ENCODE assay signal across 8 cellular contexts in genomic region chr15:89893027-89893426, GRCh38. TPM values are rescaled to one million over a fixed set of nuclear protein-coding genes. Genes with fewer than 3 reads are reported as not detected.
DNase-seq lines count a peak whose midpoint lies in the region; ATAC-seq, FAIRE-seq and TF ChIP-seq lines count a peak whose summit lies in the region.

No MANE protein-coding gene starts in this region.

- H3K4me1 ChIP-seq in HepG2 (ENCODE audit: insufficient read depth, low read length) (peaks cover 15% of the 10 kb centered on the region; the same call in 1 of the 2 replicates), upper lobe of right lung (peaks cover 12% of the 10 kb centered on the region)

- TF ChIP-seq RAD21 in HepG2 (CRISPR knock-in tag; IDR thresholded peaks at IDR 0.05), result no peak

- no peaks in the 10 kb centered on the region for H3K9me3 Mint-ChIP-seq in activated naive CD4-positive, alpha-beta T cell treated with anti-CD3 and anti-CD28 coated beads, Interleukin-2, amount 10 ng/mL, durations not matched to agents 7 days and 5 days

- TF ChIP-seq EP300 in HepG2 (IDR thresholded peaks at IDR 0.05; ENCODE audit: low read depth in 2 of 2, low read length in 2 of 2) (no peak), HepG2 (CRISPR knock-in tag; IDR thresholded peaks at IDR 0.05; ENCODE audit: borderline replicate concordance) (no peak)

- TF ChIP-seq CTCF in HepG2 (CRISPR knock-in tag; IDR thresholded peaks at IDR 0.05), result no peak
- no peak for TF ChIP-seq CTCF in upper lobe of right lung (IDR thresholded peaks at IDR 0.05)

- H3K9ac ChIP-seq in HepG2 (ENCODE audit: insufficient read depth, low read depth, low read length), result peak overlapping the region; percentile 87

- no peak for TF ChIP-seq POLR2A in HepG2 (IDR thresholded peaks at IDR 0.05; ENCODE audit: insufficient read depth in 1 of 2, low read depth in 2 of 2, low read length in 2 of 2)

- intact Hi-C loops in HepG2 (cut with micrococcal nuclease; ENCODE audit: unreplicated experiment), result no loop called here
- intact Hi-C loops in upper lobe of right lung (cut with DNase I), result no loop called here

- no peak for FAIRE-seq in HepG2 (lab: Jason Lieb, UNC)

- CTCF ChIA-PET in activated naive CD4-positive, alpha-beta T cell treated with anti-CD3 and anti-CD28 coated beads, Interleukin-2, amount 10 ng/mL, durations not matched to agents 7 days and 5 days (lab: Charles Lee), result no interaction called here
- CTCF ChIA-PET in HepG2 (lab: Yijun Ruan, JAX; ENCODE audit: low intra/inter-chr PET ratio, low total read pairs), result no interaction called here

- no TSS peak for BruUV-seq in HepG2 (replicated peaks; lab: Mats Ljungman, UMichigan)

- no peak overlapping the region for H2AFZ ChIP-seq in HepG2 (ENCODE audit: low read length)

- ATAC-seq in HepG2 (no peak), upper lobe of right lung (no peak), HG03571 (IDR thresholded peaks at IDR 0.05; ENCODE audit: unreplicated experiment) (no peak), GM21367 (IDR thresholded peaks at IDR 0.05; ENCODE audit: unreplicated experiment) (no peak)

- H3K27ac Mint-ChIP-seq in activated naive CD4-positive, alpha-beta T cell treated with anti-CD3 and anti-CD28 coated beads, Interleukin-2, amount 10 ng/mL, durations not matched to agents 7 days and 5 days, result peak overlapping the region; percentile 87

- H3K27me3 ChIP-seq in HepG2 (ENCODE audit: control insufficient read depth in 1 of 2, insufficient read depth in 2 of 2, low read length in 2 of 2) (no peaks in the 10 kb centered on the region; a peak in 1 of 5 replicates), upper lobe of right lung (no peaks in the 10 kb centered on the region)

- peak overlapping the region; percentile 81 to 89 (median 89) for H3K4me3 ChIP-seq in HepG2 (replicated peaks in 1 of 3; ENCODE audit: insufficient read depth in 1 of 3, low read depth in 2 of 3, low read length in 3 of 3)
- H3K4me3 ChIP-seq in upper lobe of right lung, result peak overlapping the region; percentile 80

- peaks cover 49% of the 10 kb centered on the region for H3K4me1 Mint-ChIP-seq in activated naive CD4-positive, alpha-beta T cell treated with anti-CD3 and anti-CD28 coated beads, Interleukin-2, amount 10 ng/mL, durations not matched to agents 7 days and 5 days

- peaks cover 15% of the 10 kb centered on the region for H3K79me2 ChIP-seq in HepG2 (ENCODE audit: insufficient read depth, low read length)

- peak overlapping the region; percentile 93 for H3K4me3 Mint-ChIP-seq in activated naive CD4-positive, alpha-beta T cell treated with anti-CD3 and anti-CD28 coated beads, Interleukin-2, amount 10 ng/mL, durations not matched to agents 7 days and 5 days

- H3K36me3 ChIP-seq in HepG2 (replicated peaks in 1 of 2; ENCODE audit: control insufficient read depth in 1 of 2, insufficient read depth in 2 of 2, low read length in 2 of 2) (peaks cover 5 to 10% of the 10 kb centered on the region in 2 experiments; a peak in 4 of 5 replicates), upper lobe of right lung (peaks cover 12% of the 10 kb centered on the region)

- H3K27me3 Mint-ChIP-seq in activated naive CD4-positive, alpha-beta T cell treated with anti-CD3 and anti-CD28 coated beads, Interleukin-2, amount 10 ng/mL, durations not matched to agents 7 days and 5 days, result peaks cover 6% of the 10 kb centered on the region

- DNase-seq in activated naive CD4-positive, alpha-beta T cell treated with anti-CD3 and anti-CD28 coated beads, Interleukin-2, amount 10 ng/mL, durations not matched to agents 7 days and 5 days, result no peak
- no peak for DNase-seq in activated naive CD4-positive, alpha-beta T cell treated with Interleukin-2 at 50 U/mL for 16 hours
- DNase-seq in amniotic epithelial cell (ENCODE audit: low read depth) (peak; percentile 24), HepG2 (ENCODE audit: low spot score) (no peak), upper lobe of right lung (no peak), activated gamma-delta T cell treated with Interleukin-2 at 50 U/mL for 16 hours (no peak)

- 19% methylated on average over 6 of the region's 6 CpGs for WGBS in HepG2 (ENCODE audit: low lambda C conversion rate)

- H3K9me3 ChIP-seq in HepG2 (ENCODE audit: low read length) (no peaks in the 10 kb centered on the region), upper lobe of right lung (no peaks in the 10 kb centered on the region)

- H3K4me2 ChIP-seq in HepG2 (ENCODE audit: low read depth, low read length), result peak overlapping the region; percentile 91

- POLR2A ChIA-PET in HepG2 (lab: Yijun Ruan, JAX), result no interaction called here

- H3K36me3 Mint-ChIP-seq in activated naive CD4-positive, alpha-beta T cell treated with anti-CD3 and anti-CD28 coated beads, Interleukin-2, amount 10 ng/mL, durations not matched to agents 7 days and 5 days, result peaks cover 20% of the 10 kb centered on the region

- in situ Hi-C loops in HepG2 (cut with HindIII; ENCODE audit: extremely low pct_ligation_motif_present, low pct_unique_long_range_greater_than_20kb), result no loop called here

- no peaks in the 10 kb centered on the region for H4K20me1 ChIP-seq in HepG2 (ENCODE audit: insufficient read depth, low read length)

- H3K27ac ChIP-seq in HepG2 (ENCODE audit: extremely low read length, insufficient read depth, low read length), result peak overlapping the region; percentile 88
- peak overlapping the region; percentile 92 for H3K27ac ChIP-seq in upper lobe of right lung

TF ChIP-seq in HepG2, 621 proteins besides CTCF, POLR2A, EP300 and RAD21 (continues in another document):
- TF ChIP-seq PREB (CRISPR knock-in tag; IDR thresholded peaks at IDR 0.05) (no peak), ZNF121 (CRISPR knock-in tag; IDR thresholded peaks at IDR 0.05) (no peak)

RNA-seq across cellular contexts. Expression of gene AP3S2, which starts 0.8 kb away (rescaled TPM):
- total RNA-seq in HepG2 (2016; rRNA removed; fragmentation: Illumina TruSeq; extraction: Trizol), result 44.4 and 69.5 TPM in 2 replicates
- total RNA-seq in HepG2 (2016; cell fraction: cytosol; rRNA removed; fragmentation: Illumina TruSeq; extraction: Trizol; ENCODE audit: low read depth), result 14.8 and 16.1 TPM in 2 replicates
- total RNA-seq in HepG2 (2016; cell fraction: insoluble cytoplasmic fraction; rRNA removed; fragmentation: Illumina TruSeq; extraction: Trizol), result 44.6 and 83.7 TPM in 2 replicates
- total RNA-seq in HepG2 (2016; cell fraction: membrane; rRNA removed; fragmentation: Illumina TruSeq; extraction: Trizol), result 19.4 and 21.8 TPM in 2 replicates
- total RNA-seq in HepG2 (2016; cell fraction: nucleus; rRNA removed; fragmentation: Illumina TruSeq; extraction: Trizol), result 26.9 and 31.9 TPM in 2 replicates
- polyA plus RNA-seq in HepG2 (2011; rRNA removed), result 16.5 and 17.6 TPM in 2 replicates
- 13.1 and 25.8 TPM in 2 replicates for polyA plus RNA-seq in HepG2 (2011; cell fraction: cytosol; rRNA removed)
- polyA plus RNA-seq in HepG2 (2011; cell fraction: nucleus; rRNA removed), result 10.5 and 11.5 TPM in 2 replicates
- polyA plus RNA-seq in HepG2 (2012), result 22.0 and 35.9 TPM in 2 replicates
- polyA plus RNA-seq in HepG2 (2016; cell fraction: cytosol; fragmentation: Illumina TruSeq; extraction: Trizol; ENCODE audit: low read depth), result 4.3 and 5.8 TPM in 2 replicates
- 44.5 and 54.7 TPM in 2 replicates for polyA plus RNA-seq in HepG2 (2016; cell fraction: insoluble cytoplasmic fraction; fragmentation: Illumina TruSeq; extraction: Trizol; ENCODE audit: low read depth)
- 8.7 and 9.0 TPM in 2 replicates for polyA plus RNA-seq in HepG2 (2016; cell fraction: membrane; fragmentation: Illumina TruSeq; extraction: Trizol; ENCODE audit: low read depth)
- polyA plus RNA-seq in HepG2 (2016; cell fraction: nucleus; fragmentation: Illumina TruSeq; extraction: Trizol; ENCODE audit: insufficient read depth, low read depth), result 14.9 and 16.6 TPM in 2 replicates
- 52.1 and 55.9 TPM in 2 replicates for polyA minus RNA-seq in HepG2 (2011; rRNA and poly(A)+ RNA removed; ENCODE audit: low replicate concordance)
- polyA minus RNA-seq in HepG2 (2011; cell fraction: cytosol; rRNA and poly(A)+ RNA removed), result 20.8 and 31.4 TPM in 2 replicates
- polyA minus RNA-seq in HepG2 (2011; cell fraction: nucleus; rRNA and poly(A)+ RNA removed), result 37.1 and 44.4 TPM in 2 replicates
- 32.1 TPM for total RNA-seq in upper lobe of right lung

RNA-seq across cellular contexts. Expression of gene ARPIN, which starts 19.7 kb away (rescaled TPM):
- 5.0 and 5.3 TPM in 2 replicates for total RNA-seq in HepG2 (2016; rRNA removed; fragmentation: Illumina TruSeq; extraction: Trizol)
- total RNA-seq in HepG2 (2016; cell fraction: cytosol; rRNA removed; fragmentation: Illumina TruSeq; extraction: Trizol; ENCODE audit: low read depth), result 1.2 and 1.7 TPM in 2 replicates
- total RNA-seq in HepG2 (2016; cell fraction: insoluble cytoplasmic fraction; rRNA removed; fragmentation: Illumina TruSeq; extraction: Trizol), result 4.1 and 5.0 TPM in 2 replicates
- total RNA-seq in HepG2 (2016; cell fraction: membrane; rRNA removed; fragmentation: Illumina TruSeq; extraction: Trizol), result 2.6 and 2.8 TPM in 2 replicates
- total RNA-seq in HepG2 (2016; cell fraction: nucleus; rRNA removed; fragmentation: Illumina TruSeq; extraction: Trizol), result 4.1 and 5.5 TPM in 2 replicates
- 2.8 and 2.9 TPM in 2 replicates for polyA plus RNA-seq in HepG2 (2011; rRNA removed)
- polyA plus RNA-seq in HepG2 (2011; cell fraction: cytosol; rRNA removed), result 1.7 and 2.2 TPM in 2 replicates
- polyA plus RNA-seq in HepG2 (2011; cell fraction: nucleus; rRNA removed), result 3.2 and 3.8 TPM in 2 replicates
- 1.8 and 3.2 TPM in 2 replicates for polyA plus RNA-seq in HepG2 (2012)
- 0.83 and 1.00 TPM in 2 replicates for polyA plus RNA-seq in HepG2 (2016; cell fraction: cytosol; fragmentation: Illumina TruSeq; extraction: Trizol; ENCODE audit: low read depth)
- polyA plus RNA-seq in HepG2 (2016; cell fraction: insoluble cytoplasmic fraction; fragmentation: Illumina TruSeq; extraction: Trizol; ENCODE audit: low read depth), result 4.0 and 4.8 TPM in 2 replicates
- 1.8 TPM in 2 replicates for polyA plus RNA-seq in HepG2 (2016; cell fraction: membrane; fragmentation: Illumina TruSeq; extraction: Trizol; ENCODE audit: low read depth)
- 4.8 and 6.0 TPM in 2 replicates for polyA plus RNA-seq in HepG2 (2016; cell fraction: nucleus; fragmentation: Illumina TruSeq; extraction: Trizol; ENCODE audit: insufficient read depth, low read depth)
- 4.6 and 18.8 TPM in 2 replicates for polyA minus RNA-seq in HepG2 (2011; rRNA and poly(A)+ RNA removed; ENCODE audit: low replicate concordance)
- polyA minus RNA-seq in HepG2 (2011; cell fraction: cytosol; rRNA and poly(A)+ RNA removed), result 1.5 and 1.8 TPM in 2 replicates
- polyA minus RNA-seq in HepG2 (2011; cell fraction: nucleus; rRNA and poly(A)+ RNA removed), result 4.5 and 6.6 TPM in 2 replicates
- 30.5 TPM for total RNA-seq in upper lobe of right lung
